12 cellular contexts compared by ENCODE assay signal in the genomic region with DNA sequence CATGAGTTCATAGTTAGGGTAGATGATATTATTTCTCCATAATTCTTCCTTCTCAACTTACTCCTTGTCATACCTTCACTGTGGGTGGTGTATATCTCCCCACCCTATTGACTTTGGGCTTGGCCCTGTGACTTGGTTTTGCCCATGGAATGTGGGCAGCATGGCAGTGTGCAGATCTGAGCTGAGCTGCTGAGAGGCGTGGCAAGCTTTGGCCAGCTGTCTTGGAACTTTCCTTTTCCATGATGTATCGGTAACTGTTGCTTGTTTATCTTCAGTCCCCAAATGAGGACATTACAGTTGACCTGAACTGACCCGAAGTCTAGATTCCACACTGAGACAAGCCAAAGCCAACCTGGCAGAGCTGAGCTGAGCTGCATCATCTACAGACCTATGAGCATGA.
DNase-seq lines count a peak whose midpoint lies in the region; ATAC-seq and TF ChIP-seq lines count a peak whose summit lies in the region.
"Had no signal": no experiment of that assay in that cellular context is flagged by ENCODE, and none has a peak within 500 bp of the region (broad histone marks: within the 10 kb centered on the region; RNA-seq: fewer than 3 reads in every experiment).

No MANE protein-coding gene starts in this region.

- no peaks in the 10 kb centered on the region for H3K79me2 ChIP-seq in PC-9 (ENCODE audit: low read depth)

- POLR2A ChIA-PET in PC-9 (lab: Charles Lee; ENCODE audit: unreplicated experiment): interaction anchor here (0.5 to 0.7 kb wide), 7 partner anchors 82 to 1114 kb away, joined by 3 to 10 read pairs (median 4); no protein-coding TSS in a partner anchor

- H3K9me3 ChIP-seq in PC-9 (ENCODE audit: insufficient read depth, low read depth): no peaks in the 10 kb centered on the region; the same call in 1 of the 2 replicates
- H3K9me3 ChIP-seq: right lobe of liver, suprapubic skin had no signal

- no peak overlapping the region for H3K27ac Mint-ChIP-seq in activated T-cell treated with anti-CD3 and anti-CD28 coated beads, Interleukin-2, amount 50 U/mL, for 24 hours

- peak; percentile 8 for DNase-seq in DMS 273 treated with DMSO at 0.1 percent for 48 hours (lab: John Stamatoyannopoulos, UW)
- peak; percentile 89 to 97 for DNase-seq in PC-9
- DNase-seq in epithelial cell of esophagus (ENCODE audit: low read depth): peak; percentile 14
- DNase-seq in pons (ENCODE audit: low spot score): peak; percentile 36
- DNase-seq in activated T-cell treated with anti-CD3 and anti-CD28 coated beads, Interleukin-2, amount 50 U/mL, for 24 hours: no peak
- DNase-seq in iPS-NIHi11 (ENCODE audit: low spot score): no peak
- DNase-seq in SK-N-DZ (ENCODE audit: low spot score): no peak
- DNase-seq: activated CD4-positive, alpha-beta T cell treated with anti-CD3 and anti-CD28 coated beads for 1 hour; right lobe of liver; SIG-M5 had no signal

- H3F3A ChIP-seq in PC-9 (ENCODE audit: insufficient read depth, low read depth): peaks cover 42% of the 10 kb centered on the region

- H2AFZ ChIP-seq in PC-9: no peak overlapping the region

- H3K4me3 ChIP-seq in PC-9: no peak overlapping the region
- H3K4me3 ChIP-seq in epithelial cell of esophagus (ENCODE audit: low read length): no peak overlapping the region
- H3K4me3 ChIP-seq: right lobe of liver, suprapubic skin had no signal

- H3K9me3 Mint-ChIP-seq in activated T-cell treated with anti-CD3 and anti-CD28 coated beads, Interleukin-2, amount 50 U/mL, for 24 hours: peaks cover 9% of the 10 kb centered on the region

- CTCF ChIA-PET in PC-9 (lab: Charles Lee): interaction anchor here (0.9 to 3.0 kb wide), 4 partner anchors 18 to 214 kb away, joined by 3 to 11 read pairs (median 9); no protein-coding TSS in a partner anchor

- no peaks in the 10 kb centered on the region for H3K36me3 Mint-ChIP-seq in activated T-cell treated with anti-CD3 and anti-CD28 coated beads, Interleukin-2, amount 50 U/mL, for 24 hours (ENCODE audit: low read depth)

- no TSS peak for BruUV-seq in PC-9 (replicated peaks; lab: Mats Ljungman, UMichigan)

- H3K4me2 ChIP-seq in PC-9: peak overlapping the region; percentile 71

- no peaks in the 10 kb centered on the region for H3K36me3 ChIP-seq in PC-9 (ENCODE audit: low read depth)
- H3K36me3 ChIP-seq: right lobe of liver, suprapubic skin had no signal

- peaks cover 48% of the 10 kb centered on the region for H3K4me1 ChIP-seq in PC-9 (replicated peaks; ENCODE audit: insufficient read depth)
- H3K4me1 ChIP-seq: right lobe of liver had no signal

- peaks cover 84% of the 10 kb centered on the region for H3K27me3 Mint-ChIP-seq in activated T-cell treated with anti-CD3 and anti-CD28 coated beads, Interleukin-2, amount 50 U/mL, for 24 hours

- no peaks in the 10 kb centered on the region for H3K27me3 ChIP-seq in PC-9 (ENCODE audit: insufficient read depth, low read depth)
- H3K27me3 ChIP-seq: right lobe of liver, suprapubic skin had no signal

- no peaks in the 10 kb centered on the region for H4K20me1 ChIP-seq in PC-9 (ENCODE audit: insufficient read depth)

- no peak overlapping the region for H3K4me3 Mint-ChIP-seq in activated T-cell treated with anti-CD3 and anti-CD28 coated beads, Interleukin-2, amount 50 U/mL, for 24 hours

- ATAC-seq in HG03571 (IDR thresholded peaks at IDR 0.05; ENCODE audit: unreplicated experiment): no peak

- peak overlapping the region; percentile 87 for H3K27ac ChIP-seq in PC-9
- H3K27ac ChIP-seq: right lobe of liver had no signal

- TF ChIP-seq CTCF in PC-9 (conservative IDR thresholded peaks at IDR 0.05) (no peak), epithelial cell of esophagus (IDR thresholded peaks at IDR 0.05; ENCODE audit: insufficient read depth, low read depth, low read length, missing control alignments) (no peak)

- H3K9me2 ChIP-seq in PC-9 (ENCODE audit: insufficient read depth): no peaks in the 10 kb centered on the region

- peaks cover 52% of the 10 kb centered on the region for H3K4me1 Mint-ChIP-seq in activated T-cell treated with anti-CD3 and anti-CD28 coated beads, Interleukin-2, amount 50 U/mL, for 24 hours (ENCODE audit: low read depth)

- intact Hi-C loops in PC-9 (cut with micrococcal nuclease; ENCODE audit: unreplicated experiment): loop anchor here (1.0 to 5.0 kb wide), 6 partner anchors 43 to 214 kb away; no protein-coding TSS in a partner anchor

Comparison
In these comparisons a context has a peak if more than half of its experiments do, and no peak if none do; other contexts are left out.
1. DNase-seq: peak in DMS 273 treated with DMSO at 0.1 percent for 48 hours (single experiment), PC-9 (2 of 2), epithelial cell of esophagus (single experiment) and pons (single experiment); none in activated T-cell treated with anti-CD3 and anti-CD28 coated beads, Interleukin-2, amount 50 U/mL, for 24 hours (single experiment), iPS-NIHi11 (single experiment) and SK-N-DZ (single experiment).